ENCODE assay signal across 1 cellular context in genomic region chr1:118912574-118912973, GRCh38.
TF ChIP-seq lines count a peak whose summit lies in the region.

No MANE protein-coding gene starts in this region.

TF ChIP-seq in GM12878, 131 proteins besides CTCF, POLR2A, EP300 and RAD21 (continued from another document):
- TF ChIP-seq PAX5 (IDR thresholded peaks at IDR 0.05; ENCODE audit: borderline replicate concordance, low read depth, low read length) (no peak), ZNF687 (IDR thresholded peaks at IDR 0.05) (peak; percentile 42; the same call in 1 of the 2 replicates)
- TF ChIP-seq, protein P1, sequence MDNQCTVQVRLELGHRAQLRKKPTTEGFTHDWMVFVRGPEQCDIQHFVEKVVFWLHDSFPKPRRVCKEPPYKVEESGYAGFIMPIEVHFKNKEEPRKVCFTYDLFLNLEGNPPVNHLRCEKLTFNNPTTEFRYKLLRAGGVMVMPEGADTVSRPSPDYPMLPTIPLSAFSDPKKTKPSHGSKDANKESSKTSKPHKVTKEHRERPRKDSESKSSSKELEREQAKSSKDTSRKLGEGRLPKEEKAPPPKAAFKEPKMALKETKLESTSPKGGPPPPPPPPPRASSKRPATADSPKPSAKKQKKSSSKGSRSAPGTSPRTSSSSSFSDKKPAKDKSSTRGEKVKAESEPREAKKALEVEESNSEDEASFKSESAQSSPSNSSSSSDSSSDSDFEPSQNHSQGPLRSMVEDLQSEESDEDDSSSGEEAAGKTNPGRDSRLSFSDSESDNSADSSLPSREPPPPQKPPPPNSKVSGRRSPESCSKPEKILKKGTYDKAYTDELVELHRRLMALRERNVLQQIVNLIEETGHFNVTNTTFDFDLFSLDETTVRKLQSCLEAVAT (IDR thresholded peaks at IDR 0.05), result 0 out of 2 replicates have a peak, but pooled peaks have one; percentile 32
